In the genomic region with DNA sequence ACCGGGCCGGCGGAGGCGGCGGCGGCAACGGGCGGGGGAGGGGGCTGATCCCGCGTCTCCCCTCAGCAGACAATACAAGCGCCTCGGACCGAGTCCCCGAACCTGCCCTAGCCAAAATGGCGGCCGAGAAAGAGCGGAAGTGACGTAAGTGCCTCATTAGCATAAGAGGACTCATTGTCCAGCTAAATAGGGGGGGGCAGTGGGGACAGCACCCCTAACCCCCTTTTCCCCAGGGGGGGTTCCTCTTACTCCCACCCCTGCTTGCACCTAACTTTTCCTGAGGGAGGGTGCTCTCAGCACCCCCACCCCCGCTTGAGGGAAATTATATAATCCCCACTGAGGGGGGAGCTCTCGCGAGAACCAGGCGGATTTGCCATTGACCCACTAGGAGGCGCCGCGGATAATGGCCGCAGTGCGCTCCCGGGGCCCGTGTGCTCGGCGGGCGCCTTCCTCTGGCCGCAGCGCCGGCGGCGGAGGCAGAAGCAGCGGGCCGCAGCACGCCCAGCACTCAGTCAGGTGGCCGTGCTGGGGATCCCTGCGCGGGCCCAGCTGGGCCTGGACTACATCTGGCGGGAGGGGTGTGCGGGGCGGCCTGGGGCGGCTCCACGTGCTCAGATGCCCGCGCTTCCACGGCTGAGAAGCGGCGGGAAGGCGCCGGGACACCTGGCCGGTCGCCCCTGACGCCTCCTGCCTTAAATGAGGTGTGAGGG, we compare ENCODE assay signal across 8 cellular contexts. TPM values are rescaled to one million over a fixed set of nuclear protein-coding genes. Genes with fewer than 3 reads are reported as not detected.
A peak's percentile ranks its signal among the peaks of the same experiment; 100 is the strongest.
DNase-seq lines count a peak whose midpoint lies in the region; ATAC-seq and TF ChIP-seq lines count a peak whose summit lies in the region.

A gene (minus strand): TSS at position 132 of the 710 bp plus-strand sequence. CDS start 27,441 bp downstream, outside the sequence.

- POLR2A ChIA-PET in AG04450 (lab: Yijun Ruan, JAX): interaction anchor here (0.5 to 3.7 kb wide), 13 partner anchors 9 to 848 kb away, joined by 3 to 17 read pairs (median 4); a partner anchor contains a TSS

- in situ Hi-C loops in T47D (cut with HindIII; ENCODE audit: low pct_unique_long_range_greater_than_20kb, low sequenced_read_pairs): no loop called here

- CTCF ChIA-PET in AG04450 (lab: Charles Lee): interaction anchor here (0.5 to 11.5 kb wide), 10 partner anchors 9 to 999 kb away, joined by 3 to 201 read pairs (median 4); a partner anchor contains a TSS

- peaks cover 4 to 27% (median 26%) of the 10 kb centered on the region in 3 donors for H3K36me3 ChIP-seq in skeletal muscle tissue (ENCODE audit: control insufficient read depth in 3 of 3, insufficient read depth in 3 of 3, low read length in 3 of 3)

- DNase-seq in AG04450 (ENCODE audit: low read depth, low spot score) (peak; percentile 61), NCI-H2196 treated with DMSO at 0.1 percent for 48 hours (lab: John Stamatoyannopoulos, UW; ENCODE audit: unreplicated experiment) (peak; percentile 91), T47D (ENCODE audit: low read depth in 1 of 2, low spot score in 1 of 2) (peak; percentile 56 to 95)

- H3K4me3 ChIP-seq in AG04450 (ENCODE audit: low read depth, low read length) (peak within 1 kb of the TSS; percentile 86), iPS-18c (ENCODE audit: insufficient read depth, low read depth, low read length) (peak within 1 kb of the TSS; percentile 68), skeletal muscle tissue (ENCODE audit: low read length in 3 of 3) (peak within 1 kb of the TSS; percentile 77 to 78 (median 78))

- peaks cover 16 to 22% (median 21%) of the 10 kb centered on the region in 3 donors for H3K4me1 ChIP-seq in skeletal muscle tissue (ENCODE audit: control insufficient read depth in 3 of 3, insufficient read depth in 3 of 3, low read length in 3 of 3)

- H3K27me3 ChIP-seq in AG04450 (ENCODE audit: control insufficient read depth, insufficient read depth, low read length): no peaks in the 10 kb centered on the region
- H3K27me3 ChIP-seq in skeletal muscle tissue (ENCODE audit: control insufficient read depth in 3 of 3, insufficient read depth in 3 of 3, low read length in 3 of 3): no peaks in the 10 kb centered on the region

- H3K9me3 ChIP-seq in AG04450 (ENCODE audit: control insufficient read depth, insufficient read depth, low read length) (no peaks in the 10 kb centered on the region), iPS-18c (ENCODE audit: control insufficient read depth, insufficient read depth, low read length) (no peaks in the 10 kb centered on the region), skeletal muscle tissue (ENCODE audit: control insufficient read depth in 3 of 3, low read length in 3 of 3) (no peaks in the 10 kb centered on the region)

- H3K9ac ChIP-seq in skeletal muscle tissue (ENCODE audit: low read depth in 1 of 3, low read length in 3 of 3): peak within 1 kb of the TSS; percentile 85 to 89 (median 87)

- ATAC-seq in GM18873 (IDR thresholded peaks at IDR 0.05; ENCODE audit: low FRiP score, unreplicated experiment) (peak; percentile 54), HG03139 (IDR thresholded peaks at IDR 0.05; ENCODE audit: unreplicated experiment) (peak; percentile 58)

- peak within 1 kb of the TSS; percentile 84 for H3K27ac ChIP-seq in AG04450 (ENCODE audit: low read depth, low read length)
- H3K27ac ChIP-seq in VCaP: peak within 1 kb of the TSS; percentile 95
- peak within 1 kb of the TSS; percentile 99 for H3K27ac ChIP-seq in skeletal muscle tissue (ENCODE audit: low read depth, low read length)

- TF ChIP-seq CTCF in AG04450 (IDR thresholded peaks at IDR 0.05; ENCODE audit: low read depth, low read length) (peak; percentile 61), VCaP (conservative IDR thresholded peaks at IDR 0.05) (peak; percentile 82)

RNA-seq across cellular contexts. Expression of the gene that starts here (rescaled TPM):
- polyA plus RNA-seq in AG04450 (2011; rRNA removed): 36.8 and 40.5 TPM in 2 replicates
- 68.2 and 77.5 TPM in 2 replicates for polyA minus RNA-seq in AG04450 (2011; rRNA and poly(A)+ RNA removed)
- 41.8 TPM for total RNA-seq in skeletal muscle tissue

Comparison
In these comparisons a context has a peak if more than half of its experiments do, and no peak if none do; other contexts are left out.
1. Peak in every context shown above with its lines: DNase-seq, ATAC-seq, H3K4me3 ChIP-seq and H3K27ac ChIP-seq.